Comparison of ENCODE assay signal across 8 cellular contexts in the genomic region with DNA sequence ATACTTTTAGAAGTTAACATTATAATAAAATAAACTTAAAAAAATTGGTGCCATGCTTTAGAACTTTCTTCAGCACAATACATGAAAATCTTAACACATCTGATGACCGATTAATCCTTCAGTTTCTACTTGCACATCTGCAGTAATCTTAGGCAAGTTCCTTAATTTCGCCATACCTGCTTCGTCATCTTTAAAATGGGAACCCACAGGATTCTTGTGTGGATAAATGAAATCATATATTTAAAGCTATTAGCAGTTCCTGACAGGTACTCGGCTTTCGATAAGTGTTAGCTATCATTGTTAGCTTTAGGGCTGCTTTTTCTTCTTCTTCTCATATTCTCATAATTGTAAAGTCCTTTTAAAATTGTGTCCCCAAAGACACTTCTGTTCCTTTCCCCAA. TPM values are rescaled to one million over a fixed set of nuclear protein-coding genes. Genes with fewer than 3 reads are reported as not detected.
DNase-seq lines count a peak whose midpoint lies in the region; ATAC-seq, FAIRE-seq and TF ChIP-seq lines count a peak whose summit lies in the region.

No MANE protein-coding gene starts in this region.

- in situ Hi-C loops in astrocyte of the spinal cord (cut with HindIII; ENCODE audit: low sequenced_read_pairs) = no loop called here

- no peak for FAIRE-seq in A549 (lab: Jason Lieb, UNC)

- DNase-seq in A549 (ENCODE audit: low read depth in 1 of 2, low spot score in 1 of 2) = no peak
- no peak for DNase-seq in astrocyte of the spinal cord (ENCODE audit: low read depth, low spot score)
- DNase-seq in amniotic stem cell (lab: John Stamatoyannopoulos, UW) = no peak

- no peak for TF ChIP-seq CTCF in A549 (IDR thresholded peaks at IDR 0.05)
- no peak for TF ChIP-seq CTCF in astrocyte of the spinal cord (IDR thresholded peaks at IDR 0.05; ENCODE audit: low read depth, low read length)

- peak overlapping the region; percentile 71 to 86; a peak in 4 of 6 replicates for H3K27ac ChIP-seq in A549
- no peak overlapping the region for H3K27ac ChIP-seq in HUES6 (ENCODE audit: low read depth, low read length)
- no peak overlapping the region for H3K27ac ChIP-seq in mesodermal cell (ENCODE audit: low read depth, low read length, severe bottlenecking)

- TF ChIP-seq POLR2A in A549 (IDR thresholded peaks at IDR 0.05; ENCODE audit: low read length) = no peak

- H3K36me3 ChIP-seq in HUES6 (ENCODE audit: control insufficient read depth, insufficient read depth, low read length) = no peaks in the 10 kb centered on the region
- no peaks in the 10 kb centered on the region for H3K36me3 ChIP-seq in mesodermal cell (ENCODE audit: control insufficient read depth, insufficient read depth, low read length)

- WGBS in A549 (ENCODE audit: missing lambda C conversion rate) = 22% methylated on average over 5 of the region's 5 CpGs
- 96% methylated on average over 3 of the region's 5 CpGs; no CpG with 5 or more reads in 1 of the 2 experiments for WGBS in mesodermal cell (ENCODE audit: insufficient coverage in 2 of 2), 2 experiments

- peak overlapping the region; percentile 58 for H3K4me3 ChIP-seq in A549
- H3K4me3 ChIP-seq in HUES6 (ENCODE audit: low read depth, low read length) = peak overlapping the region; percentile 96
- H3K4me3 ChIP-seq in astrocyte of the spinal cord (ENCODE audit: low read depth, low read length) = peak overlapping the region; percentile 89
- peak overlapping the region; percentile 70 for H3K4me3 ChIP-seq in mesodermal cell (ENCODE audit: extremely low read depth, insufficient read depth, low read length, poor library complexity, severe bottlenecking)

- H3K9ac ChIP-seq in HUES6 (ENCODE audit: low read length) = no peak overlapping the region

- H3K4me2 ChIP-seq in A549 = peak overlapping the region; percentile 97

- CTCF ChIA-PET in A549 (lab: Yijun Ruan, JAX) = interaction anchor here (0.8 to 1.0 kb wide), 2 partner anchors 14 to 183 kb away, joined by 3 read pairs; no protein-coding TSS in a partner anchor

- no peak for TF ChIP-seq RAD21 in A549 (conservative IDR thresholded peaks at IDR 0.05 in 1 of 2, IDR thresholded peaks at IDR 0.05 in 1 of 2)

- H3K9me3 ChIP-seq in A549 = no peaks in the 10 kb centered on the region
- H3K9me3 ChIP-seq in HUES6 (ENCODE audit: control insufficient read depth, insufficient read depth, low read depth, low read length) = no peaks in the 10 kb centered on the region
- no peaks in the 10 kb centered on the region for H3K9me3 ChIP-seq in mesodermal cell (ENCODE audit: control insufficient read depth, low read length)

- H3K4me1 ChIP-seq in A549 = peaks cover 15% of the 10 kb centered on the region; the same call in 2 of the 3 replicates
- 0 out of 2 replicates have a peak, but pooled peaks cover 4% of the 10 kb centered on the region for H3K4me1 ChIP-seq in HUES6 (ENCODE audit: control insufficient read depth, insufficient read depth, low read length)
- no peaks in the 10 kb centered on the region for H3K4me1 ChIP-seq in mesodermal cell (ENCODE audit: control insufficient read depth, insufficient read depth, low read length, poor library complexity, severe bottlenecking)

- POLR2A ChIA-PET in A549 (lab: Yijun Ruan, JAX) = interaction anchor here (0.6 to 1.0 kb wide), 3 partner anchors 60 to 659 kb away, joined by 3 read pairs; a partner anchor contains a TSS

- H3K27me3 ChIP-seq in HUES6 (ENCODE audit: control insufficient read depth, insufficient read depth, low read length) = no peaks in the 10 kb centered on the region

- ATAC-seq in A549 (no peak), GM18861 (IDR thresholded peaks at IDR 0.05; ENCODE audit: unreplicated experiment) (no peak), GM21423 (IDR thresholded peaks at IDR 0.05; ENCODE audit: unreplicated experiment) (no peak), GM21360 (IDR thresholded peaks at IDR 0.05; ENCODE audit: unreplicated experiment) (no peak)

- TF ChIP-seq EP300 in A549 (IDR thresholded peaks at IDR 0.05) = no peak

TF ChIP-seq in A549, 52 proteins besides CTCF, POLR2A, EP300 and RAD21:
- TF ChIP-seq EHMT2 (IDR thresholded peaks at IDR 0.05; ENCODE audit: low read depth) (no peak), FOXS1 (CRISPR knock-in tag; IDR thresholded peaks at IDR 0.05) (no peak), MYC (IDR thresholded peaks at IDR 0.05; ENCODE audit: borderline replicate concordance, low read length) (no peak), ESRRA (IDR thresholded peaks at IDR 0.05; ENCODE audit: borderline replicate concordance, low read length) (no peak), ZC3H11A (IDR thresholded peaks at IDR 0.05) (no peak), FOSL2 (IDR thresholded peaks at IDR 0.05) (no peak), FOSL2 (CRISPR knock-in tag; IDR thresholded peaks at IDR 0.05) (no peak), RARB (CRISPR knock-in tag; IDR thresholded peaks at IDR 0.05) (no peak), NPAS2 (CRISPR knock-in tag; IDR thresholded peaks at IDR 0.05; ENCODE audit: borderline replicate concordance) (no peak), PHF8 (IDR thresholded peaks at IDR 0.05; ENCODE audit: borderline replicate concordance, low read depth) (no peak), SMC3 (IDR thresholded peaks at IDR 0.05) (no peak), RCOR1 (IDR thresholded peaks at IDR 0.05; ENCODE audit: low read depth, low read length) (no peak)
- TF ChIP-seq, protein P1, sequence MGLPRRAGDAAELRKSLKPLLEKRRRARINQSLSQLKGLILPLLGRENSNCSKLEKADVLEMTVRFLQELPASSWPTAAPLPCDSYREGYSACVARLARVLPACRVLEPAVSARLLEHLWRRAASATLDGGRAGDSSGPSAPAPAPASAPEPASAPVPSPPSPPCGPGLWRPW (IDR thresholded peaks at IDR 0.05) = no peak
- TF ChIP-seq, protein P2, sequence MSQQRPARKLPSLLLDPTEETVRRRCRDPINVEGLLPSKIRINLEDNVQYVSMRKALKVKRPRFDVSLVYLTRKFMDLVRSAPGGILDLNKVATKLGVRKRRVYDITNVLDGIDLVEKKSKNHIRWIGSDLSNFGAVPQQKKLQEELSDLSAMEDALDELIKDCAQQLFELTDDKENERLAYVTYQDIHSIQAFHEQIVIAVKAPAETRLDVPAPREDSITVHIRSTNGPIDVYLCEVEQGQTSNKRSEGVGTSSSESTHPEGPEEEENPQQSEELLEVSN (IDR thresholded peaks at IDR 0.05; ENCODE audit: borderline replicate concordance, low read depth) = no peak

RNA-seq across cellular contexts. Expression of a gene that starts 0.9 kb away (rescaled TPM):
- polyA plus RNA-seq in A549 (2011; rRNA removed) (18.3 and 19.0 TPM in 2 replicates), A549 (2017; fragmentation: RNase III; extraction: RNeasy Plus Mini Kit Qiagen cat#74134 plus additional on column Dnase treatment) (7.9 to 8.9 TPM (median 8.2 TPM) in 3 replicates)
- polyA plus RNA-seq in A549 (2012; cell fraction: cytosol; rRNA removed) = 2.3 and 2.5 TPM in 2 replicates
- 3.0 and 3.2 TPM in 2 replicates for polyA plus RNA-seq in A549 (2012; cell fraction: nucleus; rRNA removed)
- 12.1 and 19.2 TPM in 2 replicates for polyA minus RNA-seq in A549 (2011; rRNA and poly(A)+ RNA removed)
- 8.9 TPM for polyA plus RNA-seq in mesodermal cell (2013, experiment 1 of 2)
- polyA plus RNA-seq in mesodermal cell (2013, experiment 2 of 2) = 11.3 TPM

RNA-seq across cellular contexts. Expression of a gene that starts 5.0 kb away (rescaled TPM):
- 0.04 and 0.05 TPM in 2 replicates for polyA plus RNA-seq in A549 (2011; rRNA removed)
- polyA plus RNA-seq in A549 (2012; cell fraction: cytosol; rRNA removed) = not detected in 2 replicates
- not detected in 2 replicates for polyA plus RNA-seq in A549 (2012; cell fraction: nucleus; rRNA removed)
- polyA plus RNA-seq in A549 (2017; fragmentation: RNase III; extraction: RNeasy Plus Mini Kit Qiagen cat#74134 plus additional on column Dnase treatment) = not detected in 3 replicates
- 0.12 TPM in 1 of 2 replicates, not detected in the other for polyA minus RNA-seq in A549 (2011; rRNA and poly(A)+ RNA removed)
- polyA plus RNA-seq in mesodermal cell (2013, experiment 1 of 2) = not detected
- polyA plus RNA-seq in mesodermal cell (2013, experiment 2 of 2) = not detected

Comparison
In these comparisons a context has a peak if more than half of its experiments do, and no peak if none do; other contexts are left out.
1. H3K27ac ChIP-seq: peak in A549 (2 of 2); none in HUES6 (single experiment) and mesodermal cell (single experiment).
2. Peak in every context shown above with its lines, with median percentiles within 50 percentile points of each other: H3K4me3 ChIP-seq.